8 cellular contexts compared by ENCODE assay signal in genomic region chr9:129868571-129869486, GRCh38. TPM values are rescaled to one million over a fixed set of nuclear protein-coding genes. Genes with fewer than 3 reads are reported as not detected.
DNase-seq lines count a peak whose midpoint lies in the region; ATAC-seq, FAIRE-seq and TF ChIP-seq lines count a peak whose summit lies in the region.

No MANE protein-coding gene starts in this region.

- no peaks in the 10 kb centered on the region for H3K79me2 ChIP-seq in GM12878 (ENCODE audit: control insufficient read depth, insufficient read depth, low read length)

- in situ Hi-C loops in GM12878 (cut with MboI): no loop called here

- intact Hi-C loops in GM12878 (cut with micrococcal nuclease; ENCODE audit: unreplicated experiment): no loop called here
- intact Hi-C loops in thyroid gland (cut with DNase I): no loop called here

- FAIRE-seq in GM12878 (lab: Jason Lieb, UNC): no peak

- H3K9ac ChIP-seq in GM12878 (ENCODE audit: control insufficient read depth, insufficient read depth, low read length): no peak overlapping the region

- TF ChIP-seq POLR2A in GM12878 (IDR thresholded peaks at IDR 0.05; ENCODE audit: low read depth, low read length): peak; percentile 9; the same call in 1 of the 2 replicates
- TF ChIP-seq POLR2A in thyroid gland (IDR thresholded peaks at IDR 0.05): no peak

- no peak for TF ChIP-seq EP300 in GM12878 (IDR thresholded peaks at IDR 0.05; ENCODE audit: borderline replicate concordance in 1 of 2, control insufficient read depth in 1 of 2, low read depth in 2 of 2, low read length in 2 of 2)

- H3K4me3 ChIP-seq in CD4-positive, CD25-positive, alpha-beta regulatory T cell (ENCODE audit: low read depth, low read length): no peak overlapping the region
- H3K4me3 ChIP-seq in GM12878: no peak overlapping the region
- no peak overlapping the region for H3K4me3 ChIP-seq in thyroid gland (replicated peaks in 1 of 3)

- no peak for TF ChIP-seq RAD21 in GM12878 (IDR thresholded peaks at IDR 0.05; ENCODE audit: insufficient read depth, low read depth, low read length)

- H3K4me1 ChIP-seq in CD4-positive, CD25-positive, alpha-beta regulatory T cell (ENCODE audit: control insufficient read depth, insufficient read depth, low read length, poor library complexity, severe bottlenecking): peaks cover 81% of the 10 kb centered on the region
- H3K4me1 ChIP-seq in GM12878 (ENCODE audit: control insufficient read depth, insufficient read depth, low read length) (peaks cover 5% of the 10 kb centered on the region), thyroid gland (no peaks in the 10 kb centered on the region)

- peaks cover 0 to 1% (median 0%) of the 10 kb centered on the region in 7 donors for H3K9me3 Mint-ChIP-seq in CD4-positive, CD25-positive, alpha-beta regulatory T cell
- no peaks in the 10 kb centered on the region for H3K9me3 Mint-ChIP-seq in activated CD4-positive, alpha-beta T cell treated with anti-CD3 and anti-CD28 coated beads, Interleukin-2, amount 10 ng/mL, durations not matched to agents 7 days and 5 days

- peaks cover 6% of the 10 kb centered on the region for H3K36me3 ChIP-seq in CD4-positive, CD25-positive, alpha-beta regulatory T cell (ENCODE audit: control insufficient read depth, insufficient read depth, low read length)
- H3K36me3 ChIP-seq in GM12878 (ENCODE audit: control insufficient read depth in 2 of 2, insufficient read depth in 2 of 2, low read length in 1 of 2) (peaks cover 0 to 2% of the 10 kb centered on the region in 2 experiments; a peak in 3 of 4 replicates), thyroid gland (peaks cover 20 to 26% of the 10 kb centered on the region in 2 donors)

- no peak overlapping the region for H2AFZ ChIP-seq in GM12878 (ENCODE audit: control insufficient read depth, low read depth, low read length)

- no TSS peak for BruUV-seq in GM12878 (replicated peaks; lab: Mats Ljungman, UMichigan)

- 60% methylated on average over 34 of the region's 34 CpGs for WGBS in GM12878 (ENCODE audit: insufficient coverage, insufficient replicate concordance, low lambda C conversion rate, missing lambda C conversion rate)
- WGBS in thyroid gland, 2 donors: 37 to 94% methylated on average over 5 to 25 of the region's 34 CpGs

- H3K9me3 ChIP-seq in CD4-positive, CD25-positive, alpha-beta regulatory T cell (ENCODE audit: control insufficient read depth in 2 of 2, low read length in 2 of 2): no peaks in the 10 kb centered on the region
- no peaks in the 10 kb centered on the region for H3K9me3 ChIP-seq in GM12878 (replicated peaks; ENCODE audit: control insufficient read depth, insufficient read depth, low read length)
- H3K9me3 ChIP-seq in thyroid gland: no peaks in the 10 kb centered on the region

- peak; percentile 94 to 97 for ATAC-seq in CD4-positive, CD25-positive, alpha-beta regulatory T cell (ENCODE audit: low read depth in 2 of 2)
- ATAC-seq in GM12878 (peak; percentile 38), GM19463 (IDR thresholded peaks at IDR 0.05; ENCODE audit: unreplicated experiment) (no peak), GM18511 (IDR thresholded peaks at IDR 0.05; ENCODE audit: unreplicated experiment) (no peak)

- no peaks in the 10 kb centered on the region for H4K20me1 ChIP-seq in GM12878 (ENCODE audit: control insufficient read depth, insufficient read depth)

- peaks cover 21 to 85% (median 49%) of the 10 kb centered on the region in 4 donors for H3K4me1 Mint-ChIP-seq in CD4-positive, CD25-positive, alpha-beta regulatory T cell
- H3K4me1 Mint-ChIP-seq in activated CD4-positive, alpha-beta T cell treated with anti-CD3 and anti-CD28 coated beads, Interleukin-2, amount 10 ng/mL, durations not matched to agents 7 days and 5 days: peaks cover 86% of the 10 kb centered on the region

- peak; percentile 91 to 98 (median 95) for DNase-seq in CD4-positive, CD25-positive, alpha-beta regulatory T cell
- peak; percentile 94 for DNase-seq in activated CD4-positive, alpha-beta T cell treated with anti-CD3 and anti-CD28 coated beads, Interleukin-2, amount 10 ng/mL, durations not matched to agents 7 days and 5 days
- no peak for DNase-seq in GM12878 (ENCODE audit: low read depth, low spot score)
- peak; percentile 75 for DNase-seq in stimulated activated CD4-positive, alpha-beta T cell treated with anti-CD3 and anti-CD28 coated beads, Interleukin-12 subunit alpha, Interleukin-12 subunit beta, amount 100 ng/mL, for 4 hours
- DNase-seq in NCI-H128 (lab: John Stamatoyannopoulos, UW; ENCODE audit: unreplicated experiment): no peak
- DNase-seq in thyroid gland: no peak

- no peak overlapping the region for H3K4me2 ChIP-seq in GM12878 (ENCODE audit: control insufficient read depth, insufficient read depth)

- POLR2A ChIA-PET in activated CD4-positive, alpha-beta T cell treated with anti-CD3 and anti-CD28 coated beads, Interleukin-2, amount 10 ng/mL, durations not matched to agents 7 days and 5 days (lab: Charles Lee): interaction anchor here (1.2 kb wide), 1 partner anchor 18 kb away, joined by 3 read pairs; no protein-coding TSS in a partner anchor
- POLR2A ChIA-PET in GM12878 (lab: Charles Lee): no interaction called here

- RAD21 ChIA-PET in GM12878 (lab: Charles Lee; ENCODE audit: unreplicated experiment): no interaction called here

- SMC1A ChIA-PET in GM12878 (lab: Charles Lee; ENCODE audit: uncharacterized antibody, unreplicated experiment): no interaction called here

- TF ChIP-seq CTCF in GM12878 (IDR thresholded peaks at IDR 0.05 in 2 of 3, conservative IDR thresholded peaks at IDR 0.05 in 1 of 3; ENCODE audit: control insufficient read depth in 2 of 3, extremely low read depth in 1 of 3, insufficient read depth in 1 of 3, low read depth in 3 of 3, low read length in 3 of 3) (no peak), thyroid gland (IDR thresholded peaks at IDR 0.05) (no peak)

- H3K4me3 Mint-ChIP-seq in CD4-positive, CD25-positive, alpha-beta regulatory T cell: peak overlapping the region; percentile 73 to 92 (median 84)
- H3K4me3 Mint-ChIP-seq in activated CD4-positive, alpha-beta T cell treated with anti-CD3 and anti-CD28 coated beads, Interleukin-2, amount 10 ng/mL, durations not matched to agents 7 days and 5 days: peak overlapping the region; percentile 59

- H3K27ac Mint-ChIP-seq in CD4-positive, CD25-positive, alpha-beta regulatory T cell: peak overlapping the region; percentile 94 to 95 (median 94)
- peak overlapping the region; percentile 95 for H3K27ac Mint-ChIP-seq in activated CD4-positive, alpha-beta T cell treated with anti-CD3 and anti-CD28 coated beads, Interleukin-2, amount 10 ng/mL, durations not matched to agents 7 days and 5 days

- peaks cover 19% of the 10 kb centered on the region for H3K36me3 Mint-ChIP-seq in CD4-positive, CD25-positive, alpha-beta regulatory T cell
- peaks cover 75% of the 10 kb centered on the region for H3K36me3 Mint-ChIP-seq in activated CD4-positive, alpha-beta T cell treated with anti-CD3 and anti-CD28 coated beads, Interleukin-2, amount 10 ng/mL, durations not matched to agents 7 days and 5 days (ENCODE audit: low read depth)

- no peaks in the 10 kb centered on the region for H3K27me3 ChIP-seq in CD4-positive, CD25-positive, alpha-beta regulatory T cell (ENCODE audit: control insufficient read depth, insufficient read depth, low read length)
- H3K27me3 ChIP-seq in GM12878 (replicated peaks in 1 of 2; ENCODE audit: control insufficient read depth in 2 of 2, insufficient read depth in 2 of 2, low read length in 1 of 2) (no peaks in the 10 kb centered on the region), thyroid gland (no peaks in the 10 kb centered on the region)

- H3K27me3 Mint-ChIP-seq in CD4-positive, CD25-positive, alpha-beta regulatory T cell: no peaks in the 10 kb centered on the region
- no peaks in the 10 kb centered on the region for H3K27me3 Mint-ChIP-seq in activated CD4-positive, alpha-beta T cell treated with anti-CD3 and anti-CD28 coated beads, Interleukin-2, amount 10 ng/mL, durations not matched to agents 7 days and 5 days

- peak overlapping the region; percentile 94 for H3K27ac ChIP-seq in CD4-positive, CD25-positive, alpha-beta regulatory T cell (ENCODE audit: insufficient read depth, low read length, poor library complexity, severe bottlenecking)
- no peak overlapping the region for H3K27ac ChIP-seq in GM12878 (ENCODE audit: control insufficient read depth, insufficient read depth)
- H3K27ac ChIP-seq in thyroid gland: no peak overlapping the region

- CTCF ChIA-PET in activated CD4-positive, alpha-beta T cell treated with anti-CD3 and anti-CD28 coated beads, Interleukin-2, amount 10 ng/mL, durations not matched to agents 7 days and 5 days (lab: Charles Lee): interaction anchor here (0.6 to 4.7 kb wide), 9 partner anchors 9 to 352 kb away, joined by 3 to 22 read pairs (median 8); no protein-coding TSS in a partner anchor
- CTCF ChIA-PET in GM12878 (lab: Yijun Ruan, JAX): no interaction called here

RNA-seq across cellular contexts. Expression of gene USP20, which starts 33.6 kb away (rescaled TPM):
- 116 TPM for total RNA-seq in CD4-positive, CD25-positive, alpha-beta regulatory T cell
- polyA plus RNA-seq in CD4-positive, CD25-positive, alpha-beta regulatory T cell: 10 to 100 TPM; 37.1 to 54.7 (median 46.9) TPM
- 100 to 1,000 TPM in 1 of 2 experiments, 10 to 100 TPM in 1; 90.8 to 105 TPM for total RNA-seq in activated CD4-positive, alpha-beta T cell treated with anti-CD3 and anti-CD28 coated beads, Interleukin-2, amount 10 ng/mL, durations not matched to agents 7 days and 5 days
- 11.7 and 12.6 TPM in 2 replicates for total RNA-seq in GM12878 (2013; cell fraction: nucleolus; rRNA removed)
- 10.7 and 14.4 TPM in 2 replicates for total RNA-seq in GM12878 (2014; rRNA removed)
- total RNA-seq in GM12878 (2014; rRNA removed; fragmentation: Illumina TruSeq; extraction: Trizol): 6.4 and 7.6 TPM in 2 replicates
- total RNA-seq in GM12878 (2021): 23.0 and 23.3 TPM in 2 replicates
- polyA plus RNA-seq in GM12878 (2011; ENCODE audit: low read depth): 6.4 TPM
- polyA plus RNA-seq in GM12878 (2011; rRNA removed): 4.0 and 7.5 TPM in 2 replicates
- polyA plus RNA-seq in GM12878 (2011; cell fraction: cytosol; rRNA removed): 8.6 and 11.8 TPM in 2 replicates
- polyA plus RNA-seq in GM12878 (2011; cell fraction: nucleus; rRNA removed): 79.9 and 80.0 TPM in 2 replicates
- 11.7 and 12.5 TPM in 2 replicates for polyA plus RNA-seq in GM12878 (2012)
- 2.6 and 6.1 TPM in 2 replicates for polyA plus RNA-seq in GM12878 (2014; fragmentation: Illumina TruSeq; extraction: Trizol)
- polyA plus RNA-seq in GM12878 (2014; fragmentation: Nextera tagmentation; extraction: Ambion mirVana): 1 to 10 TPM in 1 of 2 experiments, under 1 TPM in 1; 0.66 to 1.1 TPM
- 15.8 and 23.0 TPM in 2 replicates for polyA plus RNA-seq in GM12878 (2014; rRNA removed)
- polyA plus RNA-seq in GM12878 (2016; fragmentation: Nextera tagmentation; extraction: Ambion mirVana): 10 to 100 TPM; 22.3 to 22.9 TPM
- 6.4 and 11.9 TPM in 2 replicates for polyA minus RNA-seq in GM12878 (2011; rRNA and poly(A)+ RNA removed)
- 4.8 and 5.2 TPM in 2 replicates for polyA minus RNA-seq in GM12878 (2011; cell fraction: cytosol; rRNA and poly(A)+ RNA removed)
- 10.2 and 16.4 TPM in 2 replicates for polyA minus RNA-seq in GM12878 (2011; cell fraction: nucleus; rRNA and poly(A)+ RNA removed)
- total RNA-seq in thyroid gland: 10 to 100 TPM; 23.9 to 61.8 (median 52.0) TPM

RNA-seq across cellular contexts. Expression of gene C9orf78, which starts 33.8 kb away (rescaled TPM):
- 91.6 TPM for total RNA-seq in CD4-positive, CD25-positive, alpha-beta regulatory T cell
- 100 to 1,000 TPM; 155 to 196 (median 170) TPM for polyA plus RNA-seq in CD4-positive, CD25-positive, alpha-beta regulatory T cell
- total RNA-seq in activated CD4-positive, alpha-beta T cell treated with anti-CD3 and anti-CD28 coated beads, Interleukin-2, amount 10 ng/mL, durations not matched to agents 7 days and 5 days: 10 to 100 TPM; 83.9 to 89.2 TPM
- total RNA-seq in GM12878 (2013; cell fraction: nucleolus; rRNA removed): 14.4 and 17.1 TPM in 2 replicates
- total RNA-seq in GM12878 (2014; rRNA removed) (32.6 and 36.7 TPM in 2 replicates), GM12878 (2014; rRNA removed; fragmentation: Illumina TruSeq; extraction: Trizol) (46.2 and 54.6 TPM in 2 replicates), GM12878 (2021) (18.9 and 23.0 TPM in 2 replicates), thyroid gland (10 to 100 TPM; 59.4 to 89.2 (median 81.4) TPM)
- 32.0 TPM for polyA plus RNA-seq in GM12878 (2011; ENCODE audit: low read depth)
- polyA plus RNA-seq in GM12878 (2011; rRNA removed) (41.8 and 60.7 TPM in 2 replicates), GM12878 (2014; fragmentation: Illumina TruSeq; extraction: Trizol) (52.4 and 53.3 TPM in 2 replicates), GM12878 (2014; fragmentation: Nextera tagmentation; extraction: Ambion mirVana) (10 to 100 TPM; 28.6 to 60.9 TPM), GM12878 (2014; rRNA removed) (37.5 and 40.0 TPM in 2 replicates), GM12878 (2016; fragmentation: Nextera tagmentation; extraction: Ambion mirVana) (10 to 100 TPM; 56.9 to 59.0 TPM)
- 20.5 and 23.6 TPM in 2 replicates for polyA plus RNA-seq in GM12878 (2011; cell fraction: cytosol; rRNA removed)
- 6.5 and 9.3 TPM in 2 replicates for polyA plus RNA-seq in GM12878 (2011; cell fraction: nucleus; rRNA removed)
- polyA plus RNA-seq in GM12878 (2012): 24.9 and 32.2 TPM in 2 replicates
- polyA minus RNA-seq in GM12878 (2011; rRNA and poly(A)+ RNA removed): 8.7 and 13.1 TPM in 2 replicates
- 7.4 and 14.0 TPM in 2 replicates for polyA minus RNA-seq in GM12878 (2011; cell fraction: cytosol; rRNA and poly(A)+ RNA removed)
- 3.7 and 7.0 TPM in 2 replicates for polyA minus RNA-seq in GM12878 (2011; cell fraction: nucleus; rRNA and poly(A)+ RNA removed)

RNA-seq across cellular contexts. Expression of gene TOR1A, which starts 44.9 kb away (rescaled TPM):
- total RNA-seq in CD4-positive, CD25-positive, alpha-beta regulatory T cell: 19.3 TPM
- polyA plus RNA-seq in CD4-positive, CD25-positive, alpha-beta regulatory T cell: 10 to 100 TPM; 63.6 to 72.7 (median 69.6) TPM
- 10 to 100 TPM; 52.0 to 58.5 TPM for total RNA-seq in activated CD4-positive, alpha-beta T cell treated with anti-CD3 and anti-CD28 coated beads, Interleukin-2, amount 10 ng/mL, durations not matched to agents 7 days and 5 days
- 43.7 and 49.9 TPM in 2 replicates for total RNA-seq in GM12878 (2013; cell fraction: nucleolus; rRNA removed)
- total RNA-seq in GM12878 (2014; rRNA removed) (27.4 and 28.1 TPM in 2 replicates), GM12878 (2014; rRNA removed; fragmentation: Illumina TruSeq; extraction: Trizol) (28.9 and 29.1 TPM in 2 replicates), GM12878 (2021) (31.1 and 34.0 TPM in 2 replicates), thyroid gland (10 to 100 TPM; 30.0 to 61.2 (median 42.8) TPM)
- polyA plus RNA-seq in GM12878 (2011; ENCODE audit: low read depth): 22.8 TPM
- polyA plus RNA-seq in GM12878 (2011; rRNA removed) (44.7 and 45.4 TPM in 2 replicates), GM12878 (2014; fragmentation: Illumina TruSeq; extraction: Trizol) (37.4 and 43.1 TPM in 2 replicates), GM12878 (2014; fragmentation: Nextera tagmentation; extraction: Ambion mirVana) (1 to 10 TPM; 3.2 to 8.0 TPM), GM12878 (2014; rRNA removed) (43.3 and 45.3 TPM in 2 replicates), GM12878 (2016; fragmentation: Nextera tagmentation; extraction: Ambion mirVana) (10 to 100 TPM; 60.7 to 60.8 TPM)
- polyA plus RNA-seq in GM12878 (2011; cell fraction: cytosol; rRNA removed): 43.5 and 44.8 TPM in 2 replicates
- polyA plus RNA-seq in GM12878 (2011; cell fraction: nucleus; rRNA removed): 22.0 and 25.2 TPM in 2 replicates
- polyA plus RNA-seq in GM12878 (2012): 19.4 and 24.6 TPM in 2 replicates
- 32.3 and 34.5 TPM in 2 replicates for polyA minus RNA-seq in GM12878 (2011; rRNA and poly(A)+ RNA removed)
- 10.9 and 14.2 TPM in 2 replicates for polyA minus RNA-seq in GM12878 (2011; cell fraction: cytosol; rRNA and poly(A)+ RNA removed)
- polyA minus RNA-seq in GM12878 (2011; cell fraction: nucleus; rRNA and poly(A)+ RNA removed): 9.7 and 17.6 TPM in 2 replicates

Comparison
In these comparisons a context has a peak if more than half of its experiments do, and no peak if none do; other contexts are left out.
1. ATAC-seq: peak in CD4-positive, CD25-positive, alpha-beta regulatory T cell (2 of 2) and GM12878 (single experiment); none in GM19463 (single experiment) and GM18511 (single experiment).
2. DNase-seq: peak in CD4-positive, CD25-positive, alpha-beta regulatory T cell (3 of 3), activated CD4-positive, alpha-beta T cell treated with anti-CD3 and anti-CD28 coated beads, Interleukin-2, amount 10 ng/mL, durations not matched to agents 7 days and 5 days (single experiment) and stimulated activated CD4-positive, alpha-beta T cell treated with anti-CD3 and anti-CD28 coated beads, Interleukin-12 subunit alpha, Interleukin-12 subunit beta, amount 100 ng/mL, for 4 hours (single experiment); none in GM12878 (single experiment), NCI-H128 (single experiment) and thyroid gland (0 of 2).